In the genomic region with DNA sequence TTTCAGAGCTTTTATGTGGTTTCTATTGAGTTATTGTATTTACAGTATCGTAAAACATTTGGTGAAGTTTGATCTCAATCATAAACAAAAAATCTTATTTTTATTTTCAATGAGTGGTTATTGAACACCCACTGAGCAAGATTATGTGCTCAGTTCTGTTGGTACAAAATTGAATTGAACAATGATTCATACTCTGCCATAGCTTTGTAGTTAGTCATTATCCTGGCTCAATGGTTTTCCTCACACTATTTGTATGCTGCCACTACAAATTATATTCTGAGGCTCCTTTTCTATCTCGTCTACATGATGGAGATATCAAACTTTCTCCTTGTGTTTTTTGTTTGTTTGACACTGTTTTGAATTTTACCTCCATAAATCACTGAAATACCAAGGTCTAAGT, we compare ENCODE assay signal across 6 cellular contexts.
DNase-seq lines count a peak whose midpoint lies in the region; ATAC-seq, FAIRE-seq and TF ChIP-seq lines count a peak whose summit lies in the region.
"Not testable (repeated sequence)": the region's sequence is repeated elsewhere in the genome, so short reads cannot be mapped to it uniquely, and the experiment has no call there.

No MANE protein-coding gene starts in this region.

- not testable (repeated sequence) for TF ChIP-seq POLR2A in H54 (IDR thresholded peaks at IDR 0.05; ENCODE audit: low read depth, low read length)

- intact Hi-C loops in MCF 10A (cut with micrococcal nuclease): not testable (repeated sequence)

- H3K27me3 Mint-ChIP-seq in MCF 10A (ENCODE audit: insufficient read depth, unreplicated experiment): not testable (repeated sequence)

- not testable (repeated sequence) for H3K4me1 ChIP-seq in foreskin keratinocyte

- DNase-seq in H54 (ENCODE audit: insufficient read length, low spot score): not testable (repeated sequence)
- DNase-seq in NCI-H69 (lab: John Stamatoyannopoulos, UW) (peak; percentile 71), RKO (ENCODE audit: low spot score) (peak; percentile 2), MCF 10A (ENCODE audit: unreplicated experiment) (peak; percentile 9), foreskin keratinocyte (peak; percentile 8 to 10), kidney tubule cell (ENCODE audit: low spot score) (peak; percentile 4)

- POLR2A ChIA-PET in MCF 10A (lab: Yijun Ruan, JAX): not testable (repeated sequence)

- CTCF ChIA-PET in MCF 10A (lab: Yijun Ruan, JAX): not testable (repeated sequence)

- H3K27ac Mint-ChIP-seq in MCF 10A (ENCODE audit: low read depth, unreplicated experiment): not testable (repeated sequence)

- BruUV-seq in MCF 10A (replicated peaks; lab: Mats Ljungman, UMichigan): not testable (repeated sequence)

- FAIRE-seq in H54 (lab: Jason Lieb, UNC): peak; percentile 97

- not testable (repeated sequence) for H3K36me3 Mint-ChIP-seq in MCF 10A (ENCODE audit: insufficient read depth, unreplicated experiment)

- H3K4me3 Mint-ChIP-seq in MCF 10A (ENCODE audit: unreplicated experiment): not testable (repeated sequence)

- not testable (repeated sequence) for H3K9me3 Mint-ChIP-seq in MCF 10A (ENCODE audit: unreplicated experiment)

- peak; percentile 81 for ATAC-seq in foreskin keratinocyte

- H3K27me3 ChIP-seq in foreskin keratinocyte: not testable (repeated sequence)

- TF ChIP-seq CTCF in MCF 10A (IDR thresholded peaks at IDR 0.05; ENCODE audit: unreplicated experiment); foreskin keratinocyte (conservative IDR thresholded peaks at IDR 0.05): not testable (repeated sequence)

- not testable (repeated sequence) for H3K4me1 Mint-ChIP-seq in MCF 10A (ENCODE audit: insufficient read depth, unreplicated experiment)

- not testable (repeated sequence) for H3K27ac ChIP-seq in foreskin keratinocyte
